Comparison of ENCODE assay signal across 13 cellular contexts in the genomic region with DNA sequence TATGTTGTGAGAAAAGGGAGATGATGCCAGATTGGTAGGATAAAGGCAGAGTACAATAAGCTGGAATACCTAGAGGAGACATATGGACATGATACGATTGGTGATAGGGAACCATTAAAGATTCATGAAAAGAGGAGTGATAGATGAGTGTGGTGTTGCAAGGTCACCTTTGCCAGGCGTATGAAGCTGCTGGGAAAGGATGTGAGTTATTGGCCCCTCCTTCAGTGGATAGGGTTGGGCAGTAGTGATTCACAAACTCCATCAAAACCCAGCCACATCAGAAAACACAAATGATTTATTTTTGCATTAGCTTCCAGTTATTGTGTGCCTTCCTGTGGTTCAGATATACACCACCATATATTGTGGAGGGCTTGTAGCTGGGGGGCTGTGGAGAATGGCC.
"Had no signal": no experiment of that assay in that cellular context is flagged by ENCODE, and none has a peak within 500 bp of the region (broad histone marks: within the 10 kb centered on the region; RNA-seq: fewer than 3 reads in every experiment).

No MANE protein-coding gene starts in this region.

- H3K27me3 Mint-ChIP-seq: activated naive CD8-positive, alpha-beta T cell; memory B cell; T-helper 17 cell had no signal

- H3K9me3 Mint-ChIP-seq: activated T-cell treated with anti-CD3 and anti-CD28 coated beads, Interleukin-2, amount 50 U/mL, for 24 hours; memory B cell; nephron had no signal

- DNase-seq: activated effector memory CD4-positive, alpha-beta T cell treated with Interleukin-2 at 50 U/mL for 16 hours; activated T-cell treated with anti-CD3 and anti-CD28 coated beads, Interleukin-2, amount 50 U/mL, for 24 hours; effector CD8-positive, alpha-beta T cell; hypothalamus; left cardiac atrium; stimulated activated CD4-positive, alpha-beta T cell treated with anti-CD3 and anti-CD28 coated beads, Interleukin-2, amount 100 ng/mL, for 48 hours; stimulated activated naive CD4-positive, alpha-beta T cell treated with Interleukin-2 at 50 U/mL for 16 hours; T-helper 17 cell had no signal

- ATAC-seq: activated CD4-positive, CD25-positive, alpha-beta regulatory T cell treated with anti-CD3 and anti-CD28 coated beads, Interleukin-2, amount 50 U/mL, for 24 hours; left cardiac atrium; T-helper 17 cell had no signal

- FAIRE-seq: colon had no signal

- H3K27ac Mint-ChIP-seq: activated naive CD8-positive, alpha-beta T cell; activated T-cell treated with anti-CD3 and anti-CD28 coated beads, Interleukin-2, amount 50 U/mL, for 24 hours; memory B cell; T-helper 17 cell had no signal

- H3K4me3 Mint-ChIP-seq: activated naive CD8-positive, alpha-beta T cell; activated T-cell treated with anti-CD3 and anti-CD28 coated beads, Interleukin-2, amount 50 U/mL, for 24 hours; memory B cell; nephron; T-helper 17 cell had no signal
